Comparison of ENCODE assay signal across 1 cellular context in the genomic region with DNA sequence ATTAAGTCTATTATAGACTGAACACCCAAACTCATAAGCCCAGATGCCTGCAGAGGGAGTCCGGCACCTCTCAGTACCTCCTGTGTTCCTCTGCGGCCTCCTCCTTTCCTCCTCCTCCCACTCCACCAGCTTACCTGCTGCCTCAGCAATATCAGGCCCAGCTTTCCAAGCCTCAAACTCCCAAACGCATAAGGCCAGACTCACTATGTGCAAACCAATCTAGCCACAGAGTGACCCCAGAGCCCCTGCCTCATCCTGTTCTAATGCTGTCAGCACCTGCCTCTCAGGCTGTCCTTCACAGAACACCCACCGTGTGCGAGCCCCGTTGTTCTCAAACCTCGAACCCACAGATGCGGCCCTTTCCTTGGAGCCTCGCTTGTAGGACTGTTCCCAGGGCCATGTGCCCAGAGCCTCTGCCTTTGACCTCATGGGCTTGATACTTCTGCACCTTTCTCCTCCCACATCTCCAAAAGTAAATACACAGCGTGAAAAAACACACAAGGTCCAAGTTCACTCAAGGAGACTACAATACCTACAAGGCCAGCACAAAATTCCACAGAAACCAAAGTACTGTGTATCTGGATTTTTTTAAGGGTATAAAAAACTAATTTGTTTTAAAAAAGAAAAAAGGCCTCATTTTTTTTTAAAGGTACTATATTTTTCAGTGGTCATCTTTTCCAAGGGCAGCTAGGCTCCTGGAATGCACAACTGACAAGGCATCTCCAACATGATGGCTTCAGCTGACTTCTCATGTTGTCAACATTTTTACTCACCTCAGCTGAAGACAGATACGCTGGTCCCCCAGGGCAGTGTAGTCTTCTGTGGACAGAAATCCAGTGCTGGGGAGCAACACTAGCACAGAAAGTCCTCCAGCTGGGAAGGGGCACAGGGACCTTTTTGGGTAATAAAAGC.
TF ChIP-seq lines count a peak whose summit lies in the region.

No MANE protein-coding gene starts in this region.

TF ChIP-seq in HepG2, 621 proteins besides CTCF, POLR2A, EP300 and RAD21 (continued from another document):
- TF ChIP-seq, protein P1, sequence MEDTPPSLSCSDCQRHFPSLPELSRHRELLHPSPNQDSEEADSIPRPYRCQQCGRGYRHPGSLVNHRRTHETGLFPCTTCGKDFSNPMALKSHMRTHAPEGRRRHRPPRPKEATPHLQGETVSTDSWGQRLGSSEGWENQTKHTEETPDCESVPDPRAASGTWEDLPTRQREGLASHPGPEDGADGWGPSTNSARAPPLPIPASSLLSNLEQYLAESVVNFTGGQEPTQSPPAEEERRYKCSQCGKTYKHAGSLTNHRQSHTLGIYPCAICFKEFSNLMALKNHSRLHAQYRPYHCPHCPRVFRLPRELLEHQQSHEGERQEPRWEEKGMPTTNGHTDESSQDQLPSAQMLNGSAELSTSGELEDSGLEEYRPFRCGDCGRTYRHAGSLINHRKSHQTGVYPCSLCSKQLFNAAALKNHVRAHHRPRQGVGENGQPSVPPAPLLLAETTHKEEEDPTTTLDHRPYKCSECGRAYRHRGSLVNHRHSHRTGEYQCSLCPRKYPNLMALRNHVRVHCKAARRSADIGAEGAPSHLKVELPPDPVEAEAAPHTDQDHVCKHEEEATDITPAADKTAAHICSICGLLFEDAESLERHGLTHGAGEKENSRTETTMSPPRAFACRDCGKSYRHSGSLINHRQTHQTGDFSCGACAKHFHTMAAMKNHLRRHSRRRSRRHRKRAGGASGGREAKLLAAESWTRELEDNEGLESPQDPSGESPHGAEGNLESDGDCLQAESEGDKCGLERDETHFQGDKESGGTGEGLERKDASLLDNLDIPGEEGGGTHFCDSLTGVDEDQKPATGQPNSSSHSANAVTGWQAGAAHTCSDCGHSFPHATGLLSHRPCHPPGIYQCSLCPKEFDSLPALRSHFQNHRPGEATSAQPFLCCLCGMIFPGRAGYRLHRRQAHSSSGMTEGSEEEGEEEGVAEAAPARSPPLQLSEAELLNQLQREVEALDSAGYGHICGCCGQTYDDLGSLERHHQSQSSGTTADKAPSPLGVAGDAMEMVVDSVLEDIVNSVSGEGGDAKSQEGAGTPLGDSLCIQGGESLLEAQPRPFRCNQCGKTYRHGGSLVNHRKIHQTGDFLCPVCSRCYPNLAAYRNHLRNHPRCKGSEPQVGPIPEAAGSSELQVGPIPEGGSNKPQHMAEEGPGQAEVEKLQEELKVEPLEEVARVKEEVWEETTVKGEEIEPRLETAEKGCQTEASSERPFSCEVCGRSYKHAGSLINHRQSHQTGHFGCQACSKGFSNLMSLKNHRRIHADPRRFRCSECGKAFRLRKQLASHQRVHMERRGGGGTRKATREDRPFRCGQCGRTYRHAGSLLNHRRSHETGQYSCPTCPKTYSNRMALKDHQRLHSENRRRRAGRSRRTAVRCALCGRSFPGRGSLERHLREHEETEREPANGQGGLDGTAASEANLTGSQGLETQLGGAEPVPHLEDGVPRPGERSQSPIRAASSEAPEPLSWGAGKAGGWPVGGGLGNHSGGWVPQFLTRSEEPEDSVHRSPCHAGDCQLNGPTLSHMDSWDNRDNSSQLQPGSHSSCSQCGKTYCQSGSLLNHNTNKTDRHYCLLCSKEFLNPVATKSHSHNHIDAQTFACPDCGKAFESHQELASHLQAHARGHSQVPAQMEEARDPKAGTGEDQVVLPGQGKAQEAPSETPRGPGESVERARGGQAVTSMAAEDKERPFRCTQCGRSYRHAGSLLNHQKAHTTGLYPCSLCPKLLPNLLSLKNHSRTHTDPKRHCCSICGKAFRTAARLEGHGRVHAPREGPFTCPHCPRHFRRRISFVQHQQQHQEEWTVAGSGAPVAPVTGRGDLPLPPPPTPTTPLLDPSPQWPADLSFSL (CRISPR knock-in tag; IDR thresholded peaks at IDR 0.05): peak; percentile 43; the same call in 1 of the 2 replicates
- no peak for TF ChIP-seq EZH2 (conservative IDR thresholded peaks at IDR 0.05; ENCODE audit: low read depth, low read length)
- no peak for TF ChIP-seq CBFB (CRISPR knock-in tag; IDR thresholded peaks at IDR 0.05)
- TF ChIP-seq GPBP1L1 (CRISPR knock-in tag; IDR thresholded peaks at IDR 0.05): no peak
- TF ChIP-seq, protein P2, sequence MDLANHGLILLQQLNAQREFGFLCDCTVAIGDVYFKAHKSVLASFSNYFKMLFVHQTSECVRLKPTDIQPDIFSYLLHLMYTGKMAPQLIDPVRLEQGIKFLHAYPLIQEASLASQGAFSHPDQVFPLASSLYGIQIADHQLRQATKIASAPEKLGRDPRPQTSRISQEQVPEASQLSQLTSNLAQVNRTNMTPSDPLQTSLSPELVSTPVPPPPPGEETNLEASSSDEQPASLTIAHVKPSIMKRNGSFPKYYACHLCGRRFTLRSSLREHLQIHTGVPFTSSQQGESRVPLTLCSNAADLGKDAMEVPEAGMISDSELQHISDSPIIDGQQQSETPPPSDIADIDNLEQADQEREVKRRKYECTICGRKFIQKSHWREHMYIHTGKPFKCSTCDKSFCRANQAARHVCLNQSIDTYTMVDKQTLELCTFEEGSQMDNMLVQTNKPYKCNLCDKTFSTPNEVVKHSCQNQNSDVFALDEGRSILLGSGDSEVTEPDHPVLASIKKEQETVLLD (CRISPR knock-in tag; IDR thresholded peaks at IDR 0.05; ENCODE audit: low read depth): no peak
- TF ChIP-seq NFE2L1 (CRISPR knock-in tag; IDR thresholded peaks at IDR 0.05; ENCODE audit: borderline replicate concordance): peak; percentile 43; the same call in 1 of the 2 replicates
- peak; percentile 82; the same call in 1 of the 2 replicates for TF ChIP-seq YEATS2 (CRISPR knock-in tag; IDR thresholded peaks at IDR 0.05; ENCODE audit: borderline replicate concordance)
- peak; percentile 87; the same call in 1 of the 2 replicates for TF ChIP-seq FOXK1 (CRISPR knock-in tag; IDR thresholded peaks at IDR 0.05; ENCODE audit: borderline replicate concordance, low read depth)
- peak; percentile 98 for TF ChIP-seq RXRB (CRISPR knock-in tag; IDR thresholded peaks at IDR 0.05; ENCODE audit: borderline replicate concordance)
- peak; percentile 94 for TF ChIP-seq HOXA3 (CRISPR knock-in tag; IDR thresholded peaks at IDR 0.05)
- TF ChIP-seq ZNF615 (CRISPR knock-in tag; IDR thresholded peaks at IDR 0.05; ENCODE audit: borderline replicate concordance): no peak
- TF ChIP-seq, protein P3, sequence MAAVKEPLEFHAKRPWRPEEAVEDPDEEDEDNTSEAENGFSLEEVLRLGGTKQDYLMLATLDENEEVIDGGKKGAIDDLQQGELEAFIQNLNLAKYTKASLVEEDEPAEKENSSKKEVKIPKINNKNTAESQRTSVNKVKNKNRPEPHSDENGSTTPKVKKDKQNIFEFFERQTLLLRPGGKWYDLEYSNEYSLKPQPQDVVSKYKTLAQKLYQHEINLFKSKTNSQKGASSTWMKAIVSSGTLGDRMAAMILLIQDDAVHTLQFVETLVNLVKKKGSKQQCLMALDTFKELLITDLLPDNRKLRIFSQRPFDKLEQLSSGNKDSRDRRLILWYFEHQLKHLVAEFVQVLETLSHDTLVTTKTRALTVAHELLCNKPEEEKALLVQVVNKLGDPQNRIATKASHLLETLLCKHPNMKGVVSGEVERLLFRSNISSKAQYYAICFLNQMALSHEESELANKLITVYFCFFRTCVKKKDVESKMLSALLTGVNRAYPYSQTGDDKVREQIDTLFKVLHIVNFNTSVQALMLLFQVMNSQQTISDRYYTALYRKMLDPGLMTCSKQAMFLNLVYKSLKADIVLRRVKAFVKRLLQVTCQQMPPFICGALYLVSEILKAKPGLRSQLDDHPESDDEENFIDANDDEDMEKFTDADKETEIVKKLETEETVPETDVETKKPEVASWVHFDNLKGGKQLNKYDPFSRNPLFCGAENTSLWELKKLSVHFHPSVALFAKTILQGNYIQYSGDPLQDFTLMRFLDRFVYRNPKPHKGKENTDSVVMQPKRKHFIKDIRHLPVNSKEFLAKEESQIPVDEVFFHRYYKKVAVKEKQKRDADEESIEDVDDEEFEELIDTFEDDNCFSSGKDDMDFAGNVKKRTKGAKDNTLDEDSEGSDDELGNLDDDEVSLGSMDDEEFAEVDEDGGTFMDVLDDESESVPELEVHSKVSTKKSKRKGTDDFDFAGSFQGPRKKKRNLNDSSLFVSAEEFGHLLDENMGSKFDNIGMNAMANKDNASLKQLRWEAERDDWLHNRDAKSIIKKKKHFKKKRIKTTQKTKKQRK (IDR thresholded peaks at IDR 0.05; ENCODE audit: low read length): no peak
- TF ChIP-seq, protein P4, sequence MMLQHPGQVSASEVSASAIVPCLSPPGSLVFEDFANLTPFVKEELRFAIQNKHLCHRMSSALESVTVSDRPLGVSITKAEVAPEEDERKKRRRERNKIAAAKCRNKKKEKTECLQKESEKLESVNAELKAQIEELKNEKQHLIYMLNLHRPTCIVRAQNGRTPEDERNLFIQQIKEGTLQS (CRISPR knock-in tag; IDR thresholded peaks at IDR 0.05): peak; percentile 65
- peak; percentile 79; the same call in 1 of the 2 replicates for TF ChIP-seq CREM (IDR thresholded peaks at IDR 0.05)
- no peak for TF ChIP-seq CREM (CRISPR knock-in tag; IDR thresholded peaks at IDR 0.05)
- no peak for TF ChIP-seq CCAR2 (optimal IDR thresholded peaks at IDR 0.05; ENCODE audit: low read depth, low read length)
- TF ChIP-seq MAFF (IDR thresholded peaks at IDR 0.05; ENCODE audit: low read depth, low read length): peak; percentile 80
- TF ChIP-seq ERF (CRISPR knock-in tag; IDR thresholded peaks at IDR 0.05): peak; percentile 94
- TF ChIP-seq NPAS2 (CRISPR knock-in tag; IDR thresholded peaks at IDR 0.05; ENCODE audit: borderline replicate concordance): no peak
- no peak for TF ChIP-seq YY1 (IDR thresholded peaks at IDR 0.05; ENCODE audit: insufficient read depth, insufficient replicate concordance, low read depth, low read length)
- no peak for TF ChIP-seq FIP1L1 (IDR thresholded peaks at IDR 0.05; ENCODE audit: borderline replicate concordance, insufficient read depth, low read depth, low read length)
- TF ChIP-seq ARID3A (IDR thresholded peaks at IDR 0.05; ENCODE audit: low read depth, low read length): no peak
